1 cellular context compared by ENCODE assay signal in the genomic region with DNA sequence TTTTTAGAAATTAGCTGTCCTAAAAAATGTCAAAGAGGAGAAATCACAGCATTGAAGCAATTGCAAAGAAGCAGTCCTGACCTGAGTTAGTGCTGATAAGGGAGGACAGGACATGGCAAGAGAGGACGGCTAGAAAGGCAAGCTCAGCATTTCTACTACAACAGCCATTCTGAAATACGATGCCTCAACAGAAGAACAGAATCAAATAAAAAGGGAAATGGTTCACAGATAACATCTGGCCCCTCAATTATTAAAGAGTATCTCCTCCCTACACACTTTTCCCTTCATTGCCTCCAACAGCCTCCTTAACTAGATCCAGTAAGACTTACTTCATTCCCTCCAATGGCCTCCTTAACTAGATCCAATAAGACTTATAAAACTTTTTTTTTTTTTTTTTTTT.
TF ChIP-seq lines count a peak whose summit lies in the region.

No MANE protein-coding gene starts in this region.

TF ChIP-seq in HepG2, 621 proteins besides CTCF, POLR2A, EP300 and RAD21:
- no peak for TF ChIP-seq MZF1 (CRISPR knock-in tag; IDR thresholded peaks at IDR 0.05; ENCODE audit: borderline replicate concordance)
- peak; percentile 74 to 87 for TF ChIP-seq MAFK (conservative IDR thresholded peaks at IDR 0.05 in 1 of 2, IDR thresholded peaks at IDR 0.05 in 1 of 2; ENCODE audit: low read length in 2 of 2)
- no peak for TF ChIP-seq ZNF232 (CRISPR knock-in tag; IDR thresholded peaks at IDR 0.05; ENCODE audit: borderline replicate concordance)
- TF ChIP-seq ZNF430 (CRISPR knock-in tag; IDR thresholded peaks at IDR 0.05), result no peak
- TF ChIP-seq MAFF (IDR thresholded peaks at IDR 0.05; ENCODE audit: low read depth, low read length), result peak; percentile 78
- TF ChIP-seq, protein P1, sequence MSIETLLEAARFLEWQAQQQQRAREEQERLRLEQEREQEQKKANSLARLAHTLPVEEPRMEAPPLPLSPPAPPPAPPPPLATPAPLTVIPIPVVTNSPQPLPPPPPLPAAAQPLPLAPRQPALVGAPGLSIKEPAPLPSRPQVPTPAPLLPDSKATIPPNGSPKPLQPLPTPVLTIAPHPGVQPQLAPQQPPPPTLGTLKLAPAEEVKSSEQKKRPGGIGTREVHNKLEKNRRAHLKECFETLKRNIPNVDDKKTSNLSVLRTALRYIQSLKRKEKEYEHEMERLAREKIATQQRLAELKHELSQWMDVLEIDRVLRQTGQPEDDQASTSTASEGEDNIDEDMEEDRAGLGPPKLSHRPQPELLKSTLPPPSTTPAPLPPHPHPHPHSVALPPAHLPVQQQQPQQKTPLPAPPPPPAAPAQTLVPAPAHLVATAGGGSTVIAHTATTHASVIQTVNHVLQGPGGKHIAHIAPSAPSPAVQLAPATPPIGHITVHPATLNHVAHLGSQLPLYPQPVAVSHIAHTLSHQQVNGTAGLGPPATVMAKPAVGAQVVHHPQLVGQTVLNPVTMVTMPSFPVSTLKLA (IDR thresholded peaks at IDR 0.05), result no peak
